ENCODE assay signal across 11 cellular contexts in genomic region chr9:92786298-92786697, GRCh38.
"Had no signal": no experiment of that assay in that cellular context is flagged by ENCODE, and none has a peak within 500 bp of the region (broad histone marks: within the 10 kb centered on the region; RNA-seq: fewer than 3 reads in every experiment).

No MANE protein-coding gene starts in this region.

- H2AFZ ChIP-seq: GM23248, GM23338 had no signal

- H3K4me3 ChIP-seq: GM23248, GM23338, HAP-1 had no signal

- ATAC-seq: GM23338, HCT116 had no signal

- H3K9ac ChIP-seq: GM23248 had no signal

- DNase-seq: GM23248, GOT3, H7, H9, HCEC 1CT, HFFc6 had no signal

- H3K36me3 ChIP-seq: HAP-1 had no signal

- H3K27ac ChIP-seq: GM23248 had no signal

- H3K4me1 ChIP-seq: HAP-1 had no signal

- FAIRE-seq: H1, H54 had no signal

- H3K4me2 ChIP-seq: GM23338 had no signal
